Comparison of ENCODE assay signal across 20 cellular contexts in genomic region chr11:94652735-94653284, GRCh38.
A peak's percentile ranks its signal among the peaks of the same experiment; 100 is the strongest.
DNase-seq lines count a peak whose midpoint lies in the region.
"Had no signal": no experiment of that assay in that cellular context is flagged by ENCODE, and none has a peak within 500 bp of the region (broad histone marks: within the 10 kb centered on the region; RNA-seq: fewer than 3 reads in every experiment).

No MANE protein-coding gene starts in this region.

- H3K4me2 ChIP-seq in trophoblast cell (ENCODE audit: low read length): no peak overlapping the region
- H3K4me2 ChIP-seq: A549 had no signal

- no peak overlapping the region for H3K14ac ChIP-seq in trophoblast cell (ENCODE audit: low read length)

- H4K91ac ChIP-seq in trophoblast cell (ENCODE audit: low read depth, low read length): no peak overlapping the region

- no peak overlapping the region for H2AFZ ChIP-seq in trophoblast cell (ENCODE audit: insufficient read depth, low read length, poor library complexity)
- H2AFZ ChIP-seq: GM23248 had no signal

- peaks cover 1% of the 10 kb centered on the region for H3K79me2 ChIP-seq in trophoblast cell (ENCODE audit: control insufficient read depth, insufficient read depth, low read length, poor library complexity)

- DNase-seq in H7: no peak
- DNase-seq in ecto neural progenitor cell (ENCODE audit: low spot score): peak; percentile 19
- DNase-seq in trophoblast cell: no peak
- DNase-seq in NCI-H345 treated with DMSO at 0.1 percent for 48 hours (lab: John Stamatoyannopoulos, UW; ENCODE audit: unreplicated experiment): no peak
- no peak for DNase-seq in activated T-cell treated with anti-CD3 and anti-CD28 coated beads for 4 hours
- DNase-seq in kidney glomerular epithelial cell (lab: John Stamatoyannopoulos, UW): no peak
- DNase-seq: DMS79 treated with DMSO at 0.1 percent for 48 hours, GM23248, MG63, NCI-H1417, NCI-H1694 treated with DMSO at 0.1 percent for 48 hours, NCI-H2081 treated with DMSO at 0.1 percent for 48 hours, NCI-H446 treated with DMSO at 0.1 percent for 48 hours, NCI-H526 treated with DMSO at 0.1 percent for 48 hours, OCI-M1 had no signal

- no peaks in the 10 kb centered on the region for H3K27me3 ChIP-seq in H7 (ENCODE audit: control insufficient read depth, insufficient read depth, low read length)
- H3K27me3 ChIP-seq in iPS-20b (ENCODE audit: insufficient read depth, low read length): no peaks in the 10 kb centered on the region
- no peaks in the 10 kb centered on the region for H3K27me3 ChIP-seq in trophoblast cell (ENCODE audit: insufficient read depth, low read length)
- H3K27me3 ChIP-seq: MG63, SJSA1 had no signal

- H3K4me3 ChIP-seq in H7 (ENCODE audit: insufficient read depth, low read depth, low read length): peak overlapping the region; percentile 54
- H3K4me3 ChIP-seq in iPS-20b (ENCODE audit: low read length): peak overlapping the region; percentile 60
- no peak overlapping the region for H3K4me3 ChIP-seq in trophoblast cell (ENCODE audit: low read depth, low read length)
- H3K4me3 ChIP-seq: A549, GM12878, GM23248, K562, MG63, SJSA1 had no signal

- no peak overlapping the region for H2BK120ac ChIP-seq in trophoblast cell (ENCODE audit: insufficient read depth, low read length, poor library complexity)

- no peaks in the 10 kb centered on the region for H3K9me3 ChIP-seq in iPS-20b (ENCODE audit: insufficient read depth, low read depth, low read length)
- no peaks in the 10 kb centered on the region for H3K9me3 ChIP-seq in trophoblast cell (ENCODE audit: insufficient read depth, low read depth, low read length)
- H3K9me3 ChIP-seq: A549, MG63, SJSA1 had no signal

- H3K9ac ChIP-seq in iPS-20b (ENCODE audit: low read depth, low read length) (0 out of 2 replicates have a peak overlapping the region, but pooled peaks have one; percentile 10), trophoblast cell (ENCODE audit: low read length) (no peak overlapping the region)
- H3K9ac ChIP-seq: GM23248 had no signal

- H3K4me1 ChIP-seq in iPS-20b (ENCODE audit: insufficient read depth, low read length) (peaks cover 45% of the 10 kb centered on the region), trophoblast cell (ENCODE audit: control insufficient read depth in 1 of 2, insufficient read depth in 2 of 2, low read length in 2 of 2) (peaks cover 10 to 15% of the 10 kb centered on the region in 2 experiments)
- H3K4me1 ChIP-seq: A549, SJSA1 had no signal

- H3K79me1 ChIP-seq in trophoblast cell (ENCODE audit: low read length): peaks cover 5% of the 10 kb centered on the region

- no peak overlapping the region for H3K23ac ChIP-seq in trophoblast cell (ENCODE audit: low read length)

- no peak overlapping the region for H3K18ac ChIP-seq in trophoblast cell (ENCODE audit: low read length)

- no peak overlapping the region for H3K4ac ChIP-seq in trophoblast cell (ENCODE audit: low read depth, low read length)

- peak overlapping the region; percentile 30 for H2BK12ac ChIP-seq in trophoblast cell (ENCODE audit: low read length)

- WGBS in trophoblast cell (ENCODE audit: extremely low coverage, insufficient coverage, insufficient read length): no CpG with 5 or more reads among the region's 6 CpGs

- no peak overlapping the region for H2AK5ac ChIP-seq in trophoblast cell (ENCODE audit: low read length)

- H4K8ac ChIP-seq in trophoblast cell (ENCODE audit: low read depth, low read length): no peak overlapping the region

- H3K27ac ChIP-seq in iPS-20b (ENCODE audit: low read length) (no peak overlapping the region), trophoblast cell (ENCODE audit: low read depth, low read length) (no peak overlapping the region)
- H3K27ac ChIP-seq: A549, GM23248, SJSA1 had no signal

- H2BK5ac ChIP-seq in trophoblast cell (ENCODE audit: low read depth, low read length, poor library complexity): no peak overlapping the region

- no peak overlapping the region for H4K12ac ChIP-seq in trophoblast cell (ENCODE audit: low read depth, low read length)

- peaks cover 11% of the 10 kb centered on the region for H3K36me3 ChIP-seq in H7 (replicated peaks; ENCODE audit: control insufficient read depth, insufficient read depth, low read length)
- peaks cover 60% of the 10 kb centered on the region for H3K36me3 ChIP-seq in iPS-20b (ENCODE audit: insufficient read depth, low read depth, low read length)
- no peaks in the 10 kb centered on the region for H3K36me3 ChIP-seq in trophoblast cell (ENCODE audit: control insufficient read depth in 1 of 2, insufficient read depth in 2 of 2, low read length in 2 of 2)
- H3K36me3 ChIP-seq: MG63, SJSA1 had no signal
